ENCODE assay signal across 8 cellular contexts in genomic region chr1:201385299-201385891, GRCh38. TPM values are rescaled to one million over a fixed set of nuclear protein-coding genes. Genes with fewer than 3 reads are reported as not detected.
DNase-seq lines count a peak whose midpoint lies in the region; ATAC-seq and TF ChIP-seq lines count a peak whose summit lies in the region.

No MANE protein-coding gene starts in this region.

- peak in 5 of 10 experiments; percentile 7 to 39 (median 10) for DNase-seq in CD4-positive, alpha-beta T cell
- peak; percentile 86 for DNase-seq in HPDE6-E6E7 (ENCODE audit: extremely low spot score)
- DNase-seq in PC-3, result peak; percentile 99
- DNase-seq in adrenal gland, result peak in 6 of 7 donors; percentile 50 to 72 (median 58)
- peak; percentile 89 for DNase-seq in iPS-NIHi7 (ENCODE audit: extremely low spot score)
- DNase-seq in stimulated activated CD8-positive, alpha-beta memory T cell treated with anti-CD3 and anti-CD28 coated beads, Interleukin-12 subunit alpha, Interleukin-12 subunit beta, amount 100 ng/mL, for 1 hour (ENCODE audit: low read depth), result peak; percentile 2

- BruUV-seq in PC-3 (replicated peaks; lab: Mats Ljungman, UMichigan), result no TSS peak

- H3K4me3 Mint-ChIP-seq in CD4-positive, alpha-beta T cell, result no peak overlapping the region

- H3K4me1 Mint-ChIP-seq in CD4-positive, alpha-beta T cell (ENCODE audit: low read depth), result no peaks in the 10 kb centered on the region

- H3K4me2 ChIP-seq in PC-3 (ENCODE audit: low read length), result peak overlapping the region; percentile 63

- H3K27me3 ChIP-seq in CD4-positive, alpha-beta T cell (ENCODE audit: control insufficient read depth, insufficient read depth, low read length), result peaks cover 3% of the 10 kb centered on the region
- H3K27me3 ChIP-seq in PC-3 (ENCODE audit: low read length) (no peaks in the 10 kb centered on the region), adrenal gland (no peaks in the 10 kb centered on the region)

- intact Hi-C loops in CD4-positive, alpha-beta T cell (cut with DNase I, micrococcal nuclease), result no loop called here
- intact Hi-C loops in PC-3 (cut with micrococcal nuclease) (loop anchor here (1.0 kb wide), 2 partner anchors 12 to 23 kb away; no protein-coding TSS in a partner anchor), adrenal gland (cut with DNase I) (no loop called here)

- no peaks in the 10 kb centered on the region for H3K9me3 Mint-ChIP-seq in CD4-positive, alpha-beta T cell

- H3K27me3 Mint-ChIP-seq in CD4-positive, alpha-beta T cell, result peaks cover 18% of the 10 kb centered on the region

- no peak overlapping the region for H3K27ac Mint-ChIP-seq in CD4-positive, alpha-beta T cell

- H3K27ac ChIP-seq in CD4-positive, alpha-beta T cell (ENCODE audit: low read depth, low read length), result no peak overlapping the region
- H3K27ac ChIP-seq in PC-3 (ENCODE audit: low read length) (no peak overlapping the region), adrenal gland (no peak overlapping the region)

- no peak overlapping the region for H3K4me3 ChIP-seq in PC-3 (ENCODE audit: low read length)
- no peak overlapping the region for H3K4me3 ChIP-seq in adrenal gland

- peaks cover 18% of the 10 kb centered on the region for H3K79me2 ChIP-seq in PC-3 (ENCODE audit: low read length)

- no peak for TF ChIP-seq POLR2A in adrenal gland (IDR thresholded peaks at IDR 0.05)

- H3K9me3 ChIP-seq in CD4-positive, alpha-beta T cell (ENCODE audit: control insufficient read depth, low read length), result no peaks in the 10 kb centered on the region
- H3K9me3 ChIP-seq in PC-3 (ENCODE audit: low read length), result no peaks in the 10 kb centered on the region
- no peaks in the 10 kb centered on the region for H3K9me3 ChIP-seq in adrenal gland (replicated peaks in 1 of 3)

- no peaks in the 10 kb centered on the region for H3K36me3 Mint-ChIP-seq in CD4-positive, alpha-beta T cell (ENCODE audit: low read depth)

- WGBS in adrenal gland, 4 donors, result 11 to 78% (median 68%) methylated on average over 1 to 8 of the region's 8 CpGs

- H3K9me2 ChIP-seq in PC-3 (replicated peaks; ENCODE audit: low read length), result no peaks in the 10 kb centered on the region

- TF ChIP-seq CTCF in CD4-positive, alpha-beta T cell (IDR thresholded peaks at IDR 0.05), result peak; percentile 37
- peak; percentile 100 for TF ChIP-seq CTCF in PC-3 (conservative IDR thresholded peaks at IDR 0.05; ENCODE audit: low read depth, low read length)
- TF ChIP-seq CTCF in adrenal gland (IDR thresholded peaks at IDR 0.05), result peak; percentile 34 to 63 (median 53)

- H3F3A ChIP-seq in PC-3 (ENCODE audit: low read length, unreplicated experiment), result peaks cover 9% of the 10 kb centered on the region

- ATAC-seq in CD4-positive, alpha-beta T cell (ENCODE audit: poor library complexity), result no peak
- peak; percentile 87 for ATAC-seq in GM19023 (IDR thresholded peaks at IDR 0.05; ENCODE audit: unreplicated experiment)
- ATAC-seq in PC-3, result peak; percentile 74
- ATAC-seq in HG02840 (IDR thresholded peaks at IDR 0.05; ENCODE audit: low FRiP score, unreplicated experiment), result no peak

- CTCF ChIA-PET in CD4-positive, alpha-beta T cell (lab: Charles Lee), result no interaction called here
- CTCF ChIA-PET in PC-3 (lab: Charles Lee), result interaction anchor here (0.5 to 1.7 kb wide), 5 partner anchors 12 to 50 kb away, joined by 4 to 10 read pairs (median 4); no protein-coding TSS in a partner anchor

- POLR2A ChIA-PET in CD4-positive, alpha-beta T cell (lab: Charles Lee), result no interaction called here
- POLR2A ChIA-PET in PC-3 (lab: Charles Lee; ENCODE audit: unreplicated experiment), result no interaction called here

- no peak overlapping the region for H3K9ac ChIP-seq in PC-3 (ENCODE audit: low read length)

- H4K20me1 ChIP-seq in PC-3 (ENCODE audit: low read length), result peaks cover 6% of the 10 kb centered on the region

- peaks cover 27% of the 10 kb centered on the region for H3K4me1 ChIP-seq in PC-3 (ENCODE audit: insufficient read depth, low read length)
- no peaks in the 10 kb centered on the region for H3K4me1 ChIP-seq in adrenal gland (replicated peaks in 1 of 2)

- H2AFZ ChIP-seq in PC-3 (ENCODE audit: low read length), result no peak overlapping the region

- H3K36me3 ChIP-seq in PC-3 (ENCODE audit: low read depth, low read length) (peaks cover 48% of the 10 kb centered on the region), adrenal gland (replicated peaks in 1 of 2) (no peaks in the 10 kb centered on the region)

RNA-seq across cellular contexts. Expression of gene TNNT2, which starts 7.9 kb away (rescaled TPM):
- total RNA-seq in CD4-positive, alpha-beta T cell, result not detected
- total RNA-seq in PC-3 (2014; rRNA removed) (1.1 and 2.9 TPM in 2 replicates), adrenal gland (10 to 100 TPM in 1 of 8 donors, 1 to 10 TPM in 3, under 1 TPM in 2, not detected in 2; 0.39 to 10.5 (median 2.2) TPM)
- polyA plus RNA-seq in adrenal gland, result 10 to 100 TPM; 10.3 to 37.3 (median 14.0) TPM

RNA-seq across cellular contexts. Expression of gene LAD1, which starts 13.7 kb away (rescaled TPM):
- total RNA-seq in CD4-positive, alpha-beta T cell, result not detected
- total RNA-seq in PC-3 (2014; rRNA removed) (310 and 381 TPM in 2 replicates), adrenal gland (under 1 TPM in 2 of 8 donors, not detected in 6; 0.54 to 0.61 TPM)
- polyA plus RNA-seq in adrenal gland, result under 1 TPM in 2 of 3 donors, not detected in 1; 0.08 to 0.17 TPM

RNA-seq across cellular contexts. Expression of gene TNNI1, which starts 36.1 kb away (rescaled TPM):
- total RNA-seq in CD4-positive, alpha-beta T cell, result not detected
- not detected in 2 replicates for total RNA-seq in PC-3 (2014; rRNA removed)
- 1 to 10 TPM in 1 of 8 donors, under 1 TPM in 1, not detected in 6; 0.14 to 4.3 TPM for total RNA-seq in adrenal gland
- polyA plus RNA-seq in adrenal gland, result under 1 TPM in 1 of 3 donors, not detected in 2; 0.27 TPM

Comparison
In these comparisons a context has a peak if more than half of its experiments do, and no peak if none do; other contexts are left out.
1. ATAC-seq: peak in GM19023 (single experiment) and PC-3 (single experiment); none in CD4-positive, alpha-beta T cell (single experiment) and HG02840 (single experiment).
2. CTCF ChIP-seq: peak in every context shown above with its lines; median percentile 100 in PC-3; 53 in adrenal gland; 37 in CD4-positive, alpha-beta T cell.
3. RNA of gene LAD1, which starts 13.7 kb away (total RNA-seq): 310 to 381 TPM in PC-3; 0.54 to 0.61 TPM in adrenal gland and not detected in CD4-positive, alpha-beta T cell; every median in the first group is over 100 times any median in the second.